ENCODE assay signal across 23 cellular contexts in the genomic region with DNA sequence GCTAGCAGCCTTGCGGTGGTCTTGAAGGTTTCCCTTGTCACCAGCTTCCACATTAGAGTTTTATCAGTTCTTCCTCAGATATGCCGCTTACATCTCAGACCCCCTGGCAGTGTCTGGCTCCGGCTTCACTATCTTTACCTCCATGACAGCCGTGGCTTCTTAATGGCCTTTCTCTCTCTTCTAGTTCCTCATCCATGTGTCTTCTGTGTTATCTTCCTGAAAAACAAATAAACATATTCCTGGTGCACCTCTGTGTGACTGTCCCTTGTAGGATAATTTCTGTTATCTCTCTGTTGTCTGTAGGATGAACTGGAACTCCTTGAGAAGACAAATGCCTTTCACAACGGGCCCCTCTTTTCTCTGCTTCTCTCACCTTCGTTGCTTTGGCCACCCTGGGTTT.
"Had no signal": no experiment of that assay in that cellular context is flagged by ENCODE, and none has a peak within 500 bp of the region (broad histone marks: within the 10 kb centered on the region; RNA-seq: fewer than 3 reads in every experiment).

No MANE protein-coding gene starts in this region.

- H3K36me3 ChIP-seq: adrenal gland had no signal

- H3K4me3 ChIP-seq: adrenal gland, K562, SK-N-MC had no signal

- H3K27me3 ChIP-seq: adrenal gland had no signal

- H3K27me3 Mint-ChIP-seq: activated B cell treated with CpG ODN at 0.5 μM for 24 hours; activated CD4-positive, alpha-beta T cell treated with anti-CD3 and anti-CD28 coated beads, Interleukin-2, amount 10 ng/mL, durations not matched to agents 24 days and 14 days; activated naive CD8-positive, alpha-beta T cell treated with anti-CD3 and anti-CD28 coated beads, Interleukin-2, amount 10 ng/mL, durations not matched to agents 7 days and 5 days had no signal

- H3K9me3 Mint-ChIP-seq: activated B cell treated with CpG ODN at 0.5 μM for 24 hours; activated CD4-positive, alpha-beta T cell treated with anti-CD3 and anti-CD28 coated beads, Interleukin-2, amount 10 ng/mL, durations not matched to agents 24 days and 14 days; activated naive CD8-positive, alpha-beta T cell treated with anti-CD3 and anti-CD28 coated beads, Interleukin-2, amount 10 ng/mL, durations not matched to agents 7 days and 5 days; T-cell had no signal

- H3K27ac ChIP-seq: adrenal gland, SK-N-MC had no signal

- H3K9me3 ChIP-seq: adrenal gland had no signal

- H3K36me3 Mint-ChIP-seq: activated naive CD8-positive, alpha-beta T cell treated with anti-CD3 and anti-CD28 coated beads, Interleukin-2, amount 10 ng/mL, durations not matched to agents 7 days and 5 days; T-cell had no signal

- H3K27ac Mint-ChIP-seq: activated B cell treated with CpG ODN at 0.5 μM for 24 hours; activated CD4-positive, alpha-beta T cell treated with anti-CD3 and anti-CD28 coated beads, Interleukin-2, amount 10 ng/mL, durations not matched to agents 24 days and 14 days; activated naive CD8-positive, alpha-beta T cell treated with anti-CD3 and anti-CD28 coated beads, Interleukin-2, amount 10 ng/mL, durations not matched to agents 7 days and 5 days; T-cell had no signal

- H3K4me1 Mint-ChIP-seq: activated B cell treated with CpG ODN at 0.5 μM for 24 hours; activated CD4-positive, alpha-beta T cell treated with anti-CD3 and anti-CD28 coated beads, Interleukin-2, amount 10 ng/mL, durations not matched to agents 24 days and 14 days; activated naive CD8-positive, alpha-beta T cell treated with anti-CD3 and anti-CD28 coated beads, Interleukin-2, amount 10 ng/mL, durations not matched to agents 7 days and 5 days; T-cell had no signal

- H3K4me3 Mint-ChIP-seq: activated B cell treated with CpG ODN at 0.5 μM for 24 hours; activated CD4-positive, alpha-beta T cell treated with anti-CD3 and anti-CD28 coated beads, Interleukin-2, amount 10 ng/mL, durations not matched to agents 24 days and 14 days; activated naive CD8-positive, alpha-beta T cell treated with anti-CD3 and anti-CD28 coated beads, Interleukin-2, amount 10 ng/mL, durations not matched to agents 7 days and 5 days; activated T-cell treated with anti-CD3 and anti-CD28 coated beads, Interleukin-2, amount 50 U/mL, for 4 hours; T-cell had no signal

- ATAC-seq: activated T-cell treated with anti-CD3 and anti-CD28 coated beads, Interleukin-2, amount 50 U/mL, for 4 hours; K562; T-cell had no signal

- DNase-seq: activated B cell treated with CpG ODN at 0.5 μM for 24 hours; activated CD4-positive, alpha-beta T cell treated with anti-CD3 and anti-CD28 coated beads for 1 hour; activated CD4-positive, alpha-beta T cell treated with anti-CD3 and anti-CD28 coated beads, Interleukin-2, amount 10 ng/mL, durations not matched to agents 24 days and 14 days; activated CD4-positive, alpha-beta T cell treated with anti-CD3 and anti-CD28 coated beads, Interleukin-2, amount 50 U/mL, for 48 hours; activated effector memory CD4-positive, alpha-beta T cell treated with anti-CD3 and anti-CD28 coated beads, Interleukin-2, amount 50 U/mL, for 16 hours; activated naive CD4-positive, alpha-beta T cell treated with Interleukin-2 at 50 U/mL for 16 hours; activated naive CD8-positive, alpha-beta T cell treated with anti-CD3 and anti-CD28 coated beads, Interleukin-2, amount 10 ng/mL, durations not matched to agents 7 days and 5 days; activated T-cell treated with anti-CD3 and anti-CD28 coated beads, Interleukin-2, amount 50 U/mL, for 4 hours; adrenal gland; anterior cingulate cortex; caudate nucleus; Karpas-422; NCI-H146; NCI-H2081 treated with DMSO at 0.1 percent for 48 hours; NCI-H2171 treated with DMSO at 0.1 percent for 48 hours; NCI-H226; NCI-H526 treated with DMSO at 0.1 percent for 48 hours; NCI-H82; T-cell; T-helper 2 cell; T1000 had no signal
